ENCODE assay signal across 21 cellular contexts in the genomic region with DNA sequence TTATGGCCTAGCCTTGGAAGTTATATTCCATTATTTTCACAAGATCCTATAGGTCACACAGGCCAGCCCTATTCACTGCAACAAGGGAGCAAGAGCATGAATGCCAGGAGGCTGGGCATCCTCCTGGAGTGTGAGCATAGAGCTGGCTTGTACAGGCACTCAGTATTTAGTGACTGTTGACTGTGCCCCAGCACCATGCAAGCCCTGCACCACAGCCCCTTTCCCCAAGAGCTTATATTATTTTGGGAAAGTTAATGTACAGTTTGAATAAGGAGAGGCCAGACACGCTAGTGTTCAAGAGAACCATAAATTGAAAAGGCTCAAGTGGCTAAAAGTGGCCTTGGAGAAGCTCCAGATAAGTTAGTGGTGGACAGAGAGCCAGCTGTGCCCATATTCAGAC. TPM values are rescaled to one million over a fixed set of nuclear protein-coding genes. Genes with fewer than 3 reads are reported as not detected.
DNase-seq lines count a peak whose midpoint lies in the region; ATAC-seq and TF ChIP-seq lines count a peak whose summit lies in the region.
"Had no signal": no experiment of that assay in that cellular context is flagged by ENCODE, and none has a peak within 500 bp of the region (broad histone marks: within the 10 kb centered on the region; RNA-seq: fewer than 3 reads in every experiment).

No MANE protein-coding gene starts in this region.

- no peak overlapping the region for H3K23ac ChIP-seq in neuronal stem cell (ENCODE audit: low read depth, low read length, poor library complexity)

- TF ChIP-seq CTCF in PC-3 (conservative IDR thresholded peaks at IDR 0.05; ENCODE audit: low read depth, low read length) = no peak
- no peak for TF ChIP-seq CTCF in sigmoid colon (IDR thresholded peaks at IDR 0.05)
- TF ChIP-seq CTCF in omental fat pad (IDR thresholded peaks at IDR 0.05) = no peak

- H3K79me1 ChIP-seq in neuronal stem cell (ENCODE audit: low read depth, low read length) = no peaks in the 10 kb centered on the region

- no peak overlapping the region for H3K14ac ChIP-seq in neuronal stem cell (ENCODE audit: low read length)

- H3K4me1 ChIP-seq in PC-3 (ENCODE audit: insufficient read depth, low read length) (peaks cover 39% of the 10 kb centered on the region), adipocyte (ENCODE audit: control insufficient read depth, insufficient read depth, low read length) (peaks cover 31% of the 10 kb centered on the region), neuronal stem cell (ENCODE audit: control insufficient read depth in 2 of 2, insufficient read depth in 1 of 2, low read depth in 1 of 2, low read length in 2 of 2) (peaks cover 0 to 9% of the 10 kb centered on the region in 2 donors), sigmoid colon (no peaks in the 10 kb centered on the region)
- H3K4me1 ChIP-seq: BLaER1, Caco-2, HAP-1 had no signal

- WGBS in neuronal stem cell (ENCODE audit: extremely low coverage in 2 of 2, insufficient read length in 2 of 2, insufficient replicate concordance in 1 of 2), 2 donors = no CpG with 5 or more reads among the region's 1 CpG
- 95 to 98% methylated on average over 1 of the region's 1 CpG for WGBS in sigmoid colon, 2 donors

- H2BK5ac ChIP-seq in neuronal stem cell (ENCODE audit: low read length) = no peak overlapping the region

- H2BK15ac ChIP-seq in neuronal stem cell (ENCODE audit: low read length) = no peak overlapping the region

- no TSS peak for BruUV-seq in PC-3 (replicated peaks; lab: Mats Ljungman, UMichigan)

- H3K36me3 ChIP-seq in PC-3 (ENCODE audit: low read depth, low read length) (no peaks in the 10 kb centered on the region), adipocyte (ENCODE audit: control insufficient read depth, insufficient read depth, low read length, severe bottlenecking) (peaks cover 3% of the 10 kb centered on the region), neuronal stem cell (replicated peaks in 1 of 2; ENCODE audit: control insufficient read depth in 2 of 2, insufficient read depth in 2 of 2, low read length in 2 of 2) (no peaks in the 10 kb centered on the region), sigmoid colon (no peaks in the 10 kb centered on the region)
- H3K36me3 ChIP-seq: BLaER1, HAP-1 had no signal

- H3K4me2 ChIP-seq in PC-3 (ENCODE audit: low read length) = no peak overlapping the region
- no peak overlapping the region for H3K4me2 ChIP-seq in neuronal stem cell (ENCODE audit: insufficient read depth, low read length, poor library complexity, severe bottlenecking)
- H3K4me2 ChIP-seq: BLaER1 had no signal

- H3K9me2 ChIP-seq in PC-3 (replicated peaks; ENCODE audit: low read length) = no peaks in the 10 kb centered on the region

- H4K8ac ChIP-seq in neuronal stem cell (ENCODE audit: low read depth, low read length) = no peak overlapping the region

- H3K27ac ChIP-seq in PC-3 (ENCODE audit: low read length) = peak overlapping the region; percentile 94; the same call in 1 of the 2 replicates
- no peak overlapping the region for H3K27ac ChIP-seq in neuronal stem cell (replicated peaks; ENCODE audit: low read length)
- H3K27ac ChIP-seq in sigmoid colon = no peak overlapping the region
- H3K27ac ChIP-seq in caudate nucleus (ENCODE audit: low read depth, low read length) = no peak overlapping the region
- H3K27ac ChIP-seq: 22Rv1, BLaER1, C4-2B had no signal

- intact Hi-C loops in PC-3 (cut with micrococcal nuclease) (no loop called here), sigmoid colon (cut with DNase I) (no loop called here), left colon (cut with DNase I, micrococcal nuclease) (no loop called here)

- H4K20me1 ChIP-seq in PC-3 (ENCODE audit: low read length) = no peaks in the 10 kb centered on the region
- H4K20me1 ChIP-seq: BLaER1 had no signal

- no peak for TF ChIP-seq POLR2A in sigmoid colon (IDR thresholded peaks at IDR 0.05)

- TF ChIP-seq EP300 in sigmoid colon (IDR thresholded peaks at IDR 0.05) = no peak

- H3K9me3 ChIP-seq in PC-3 (ENCODE audit: low read length) = no peaks in the 10 kb centered on the region
- no peaks in the 10 kb centered on the region for H3K9me3 ChIP-seq in adipocyte (ENCODE audit: control insufficient read depth, low read length)
- peaks cover 0 to 2% of the 10 kb centered on the region in 2 donors for H3K9me3 ChIP-seq in neuronal stem cell (replicated peaks in 1 of 2; ENCODE audit: control insufficient read depth in 2 of 2, insufficient read depth in 1 of 2, low read depth in 1 of 2, low read length in 2 of 2)
- H3K9me3 ChIP-seq in sigmoid colon = no peaks in the 10 kb centered on the region
- H3K9me3 ChIP-seq: BLaER1, Caco-2, HAP-1 had no signal

- no peak overlapping the region for H2AK5ac ChIP-seq in neuronal stem cell (ENCODE audit: low read depth, low read length)

- no peak for ATAC-seq in PC-3
- no peak for ATAC-seq in omental fat pad (ENCODE audit: low FRiP score)
- no peak for ATAC-seq in left colon
- ATAC-seq: CD8-positive, alpha-beta T cell; GM12878 had no signal

- no peak overlapping the region for H4K91ac ChIP-seq in neuronal stem cell (ENCODE audit: low read depth, low read length, poor library complexity)

- no peak for DNase-seq in PC-3
- no peak for DNase-seq in adipocyte (ENCODE audit: low read depth)
- DNase-seq in neuronal stem cell (ENCODE audit: low spot score) = no peak
- DNase-seq in sigmoid colon = peak; percentile 18
- DNase-seq in omental fat pad (ENCODE audit: low spot score) = no peak
- DNase-seq in left colon = no peak
- DNase-seq in SW 1271 (lab: John Stamatoyannopoulos, UW) = no peak
- DNase-seq in caudate nucleus (lab: John Stamatoyannopoulos, UW) = no peak
- DNase-seq: Caco-2; CD4-positive, CD25-positive, alpha-beta regulatory T cell; CD8-positive, alpha-beta T cell; DMS153; DND-41; GDM1; GOT3; HFFc6 had no signal

- H3F3A ChIP-seq in PC-3 (ENCODE audit: low read length, unreplicated experiment) = peaks cover 5% of the 10 kb centered on the region

- H2AFZ ChIP-seq in PC-3 (ENCODE audit: low read length) (no peak overlapping the region), neuronal stem cell (ENCODE audit: low read length) (no peak overlapping the region)

- H3K18ac ChIP-seq in neuronal stem cell (ENCODE audit: low read length) = no peak overlapping the region

- CTCF ChIA-PET in PC-3 (lab: Charles Lee) = no interaction called here

- H3K79me2 ChIP-seq in PC-3 (ENCODE audit: low read length) = no peaks in the 10 kb centered on the region

- peak overlapping the region; percentile 68 for H2BK120ac ChIP-seq in neuronal stem cell (ENCODE audit: low read depth, low read length)

- H3K4me3 ChIP-seq in PC-3 (ENCODE audit: low read length) (no peak overlapping the region), adipocyte (ENCODE audit: low read length) (no peak overlapping the region), neuronal stem cell (ENCODE audit: low read length in 2 of 2) (no peak overlapping the region), sigmoid colon (no peak overlapping the region)
- H3K4me3 ChIP-seq: BLaER1, GM12878, HAP-1 had no signal

- H3K9ac ChIP-seq in PC-3 (ENCODE audit: low read length) (no peak overlapping the region), adipocyte (ENCODE audit: low read length) (peak overlapping the region; percentile 39), neuronal stem cell (ENCODE audit: low read depth, low read length, poor library complexity) (no peak overlapping the region)
- H3K9ac ChIP-seq: BLaER1 had no signal

- H3K4ac ChIP-seq in neuronal stem cell (ENCODE audit: low read length) = no peak overlapping the region

- no peak overlapping the region for H2BK12ac ChIP-seq in neuronal stem cell (ENCODE audit: low read length)

- POLR2A ChIA-PET in PC-3 (lab: Charles Lee; ENCODE audit: unreplicated experiment) = no interaction called here

- H3K27me3 ChIP-seq in PC-3 (ENCODE audit: low read length) (no peaks in the 10 kb centered on the region), adipocyte (replicated peaks; ENCODE audit: control insufficient read depth, insufficient read depth, low read length) (no peaks in the 10 kb centered on the region), neuronal stem cell (ENCODE audit: control insufficient read depth in 3 of 3, insufficient read depth in 3 of 3, low read depth in 1 of 3, low read length in 3 of 3) (peaks cover 0 to 3% (median 0%) of the 10 kb centered on the region in 3 experiments), sigmoid colon (no peaks in the 10 kb centered on the region)
- H3K27me3 ChIP-seq: BLaER1 had no signal

RNA-seq across cellular contexts. Expression of a gene that starts 32.3 kb away (rescaled TPM):
- total RNA-seq in PC-3 (2014; rRNA removed) (40.2 and 51.0 TPM in 2 replicates), sigmoid colon (10 to 100 TPM; 16.1 to 23.0 (median 20.4) TPM), omental fat pad (10 to 100 TPM; 17.0 to 38.3 (median 21.9) TPM), left colon (10 to 100 TPM; 17.7 to 18.4 TPM)
- polyA plus RNA-seq in neuronal stem cell (2013, experiment 1 of 2) = 13.0 TPM
- polyA plus RNA-seq in neuronal stem cell (2013, experiment 2 of 2) = 13.7 TPM
- polyA plus RNA-seq in sigmoid colon = 10 to 100 TPM in 1 of 3 donors, 1 to 10 TPM in 2; 4.2 to 16.0 (median 5.3) TPM
